1 cellular context compared by ENCODE assay signal in the genomic region with DNA sequence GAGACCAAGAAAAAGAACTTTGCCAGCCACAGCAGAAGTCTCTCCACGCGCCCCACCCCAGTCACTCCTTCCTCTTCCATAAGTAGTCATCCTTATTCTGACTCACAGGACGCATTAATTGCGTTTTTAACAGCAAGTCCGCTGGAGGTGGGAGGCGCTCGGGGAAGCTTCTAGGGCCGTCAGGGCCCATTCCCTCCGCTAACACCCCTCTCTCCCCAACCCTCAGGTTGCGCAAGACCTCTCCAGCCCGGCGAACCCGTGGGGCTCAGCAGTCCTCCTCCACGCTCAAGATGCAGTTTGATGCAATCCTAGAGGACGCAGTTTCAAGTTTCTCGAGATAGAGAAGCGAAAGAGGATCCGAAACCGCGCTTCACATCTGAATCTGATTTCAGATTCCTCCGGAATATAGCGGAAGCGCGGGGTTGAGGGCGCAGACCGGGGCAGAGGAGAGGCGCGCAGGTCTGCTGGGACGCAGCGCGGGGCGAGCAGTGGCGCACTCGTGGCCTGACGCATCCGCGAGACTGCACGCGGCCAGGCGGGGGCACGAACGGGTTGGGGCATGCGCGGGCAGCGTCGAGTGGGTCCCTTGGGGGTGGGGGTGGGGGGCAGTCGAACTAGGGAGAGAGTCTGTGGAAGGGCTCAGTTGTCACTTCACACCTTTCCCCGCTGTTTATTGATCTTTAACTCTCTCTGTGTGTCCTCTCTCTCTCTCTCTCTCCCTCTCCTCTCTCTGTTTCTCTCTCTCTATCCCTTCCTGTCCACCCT.
TF ChIP-seq lines count a peak whose summit lies in the region.

No MANE protein-coding gene starts in this region.

TF ChIP-seq in K562, 482 proteins besides CTCF, POLR2A, EP300 and RAD21 (continued from another document and continues in another):
- TF ChIP-seq ZNF589 (CRISPR knock-in tag; IDR thresholded peaks at IDR 0.05; ENCODE audit: low read depth) = peak; percentile 95
- TF ChIP-seq ZNF586 (CRISPR knock-in tag; conservative IDR thresholded peaks at IDR 0.05) = no peak
- TF ChIP-seq ZNF644 (tag; IDR thresholded peaks at IDR 0.05; ENCODE audit: low read depth) = peak; percentile 57; the same call in 1 of the 2 replicates
- no peak for TF ChIP-seq PHTF2 (CRISPR knock-in tag; IDR thresholded peaks at IDR 0.05)
- peak; percentile 95 for TF ChIP-seq CXXC5 (CRISPR knock-in tag; IDR thresholded peaks at IDR 0.05)
- no peak for TF ChIP-seq ARHGAP35 (IDR thresholded peaks at IDR 0.05; ENCODE audit: partially characterized antibody)
- TF ChIP-seq, protein P1, sequence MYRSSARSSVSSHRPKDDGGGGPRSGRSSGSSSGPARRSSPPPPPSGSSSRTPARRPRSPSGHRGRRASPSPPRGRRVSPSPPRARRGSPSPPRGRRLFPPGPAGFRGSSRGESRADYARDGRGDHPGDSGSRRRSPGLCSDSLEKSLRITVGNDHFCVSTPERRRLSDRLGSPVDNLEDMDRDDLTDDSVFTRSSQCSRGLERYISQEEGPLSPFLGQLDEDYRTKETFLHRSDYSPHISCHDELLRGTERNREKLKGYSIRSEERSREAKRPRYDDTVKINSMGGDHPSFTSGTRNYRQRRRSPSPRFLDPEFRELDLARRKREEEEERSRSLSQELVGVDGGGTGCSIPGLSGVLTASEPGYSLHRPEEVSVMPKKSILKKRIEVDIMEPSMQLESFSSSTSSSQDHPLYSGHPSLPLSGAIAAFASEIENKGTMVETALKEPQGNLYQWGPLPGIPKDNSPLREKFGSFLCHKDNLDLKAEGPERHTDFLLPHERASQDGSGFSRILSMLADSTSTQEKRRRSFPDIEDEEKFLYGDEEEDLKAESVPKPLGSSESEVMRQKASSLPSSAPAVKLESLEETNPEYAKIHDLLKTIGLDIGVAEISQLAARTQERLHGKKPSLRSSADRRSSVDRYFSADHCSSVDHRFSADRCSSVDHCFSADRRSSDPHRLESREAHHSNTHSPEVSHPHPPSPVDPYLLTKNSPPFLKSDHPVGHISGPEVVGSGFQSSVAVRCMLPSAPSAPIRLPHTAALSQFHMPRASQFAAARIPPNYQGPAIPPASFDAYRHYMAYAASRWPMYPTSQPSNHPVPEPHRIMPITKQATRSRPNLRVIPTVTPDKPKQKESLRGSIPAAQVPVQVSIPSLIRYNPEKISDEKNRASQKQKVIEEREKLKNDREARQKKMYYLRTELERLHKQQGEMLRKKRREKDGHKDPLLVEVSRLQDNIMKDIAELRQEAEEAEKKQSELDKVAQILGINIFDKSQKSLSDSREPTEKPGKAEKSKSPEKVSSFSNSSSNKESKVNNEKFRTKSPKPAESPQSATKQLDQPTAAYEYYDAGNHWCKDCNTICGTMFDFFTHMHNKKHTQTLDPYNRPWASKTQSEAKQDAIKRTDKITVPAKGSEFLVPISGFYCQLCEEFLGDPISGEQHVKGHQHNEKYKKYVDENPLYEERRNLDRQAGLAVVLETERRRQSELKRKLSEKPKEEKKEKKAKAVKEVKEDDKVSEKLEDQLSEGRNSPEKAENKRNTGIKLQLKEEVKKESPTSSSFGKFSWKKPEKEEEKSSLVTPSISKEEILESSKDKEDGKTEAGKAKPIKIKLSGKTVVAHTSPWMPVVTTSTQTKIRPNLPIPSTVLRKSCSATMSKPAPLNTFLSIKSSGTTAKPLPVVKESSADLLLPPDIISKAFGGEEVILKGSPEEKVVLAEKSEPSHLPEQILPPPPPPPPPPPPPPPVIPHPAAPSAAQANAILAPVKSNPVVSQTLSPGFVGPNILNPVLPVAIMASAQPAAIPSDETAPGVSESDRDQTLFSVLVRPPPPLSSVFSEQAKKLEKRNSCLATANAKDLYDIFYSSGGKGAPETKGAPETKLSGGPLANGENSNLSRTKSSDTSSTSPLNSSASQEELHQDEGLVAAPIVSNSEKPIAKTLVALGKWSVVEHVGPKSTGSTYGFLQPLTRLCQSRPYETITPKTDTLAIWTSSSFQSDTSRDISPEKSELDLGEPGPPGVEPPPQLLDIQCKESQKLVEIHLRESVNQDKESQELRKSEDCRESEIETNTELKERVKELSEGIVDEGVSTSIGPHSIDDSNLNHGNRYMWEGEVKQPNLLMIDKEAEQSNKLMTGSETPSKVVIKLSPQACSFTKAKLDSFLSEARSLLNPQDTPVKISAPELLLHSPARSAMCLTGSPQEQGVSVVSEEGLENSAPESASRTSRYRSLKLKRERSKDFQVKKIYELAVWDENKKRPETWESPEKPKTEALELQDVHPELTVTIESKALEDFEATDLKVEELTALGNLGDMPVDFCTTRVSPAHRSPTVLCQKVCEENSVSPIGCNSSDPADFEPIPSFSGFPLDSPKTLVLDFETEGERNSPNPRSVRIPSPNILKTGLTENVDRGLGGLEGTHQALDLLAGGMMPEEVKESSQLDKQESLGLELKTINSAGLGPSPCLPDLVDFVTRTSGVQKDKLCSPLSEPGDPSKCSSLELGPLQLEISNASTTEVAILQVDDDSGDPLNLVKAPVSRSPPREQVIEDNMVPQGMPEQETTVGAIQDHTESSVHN (IDR thresholded peaks at IDR 0.05; ENCODE audit: borderline replicate concordance in 1 of 2, low read depth in 1 of 2) = peak in 1 of 2 experiments; percentile 77; a peak in 2 of 4 replicates
- 0 out of 2 replicates have a peak, but pooled peaks have one; percentile 29 for TF ChIP-seq GATAD2A (IDR thresholded peaks at IDR 0.05)
- peak; percentile 96 for TF ChIP-seq L3MBTL2 (IDR thresholded peaks at IDR 0.05)
- no peak for TF ChIP-seq FUS (optimal IDR thresholded peaks at IDR 0.05; ENCODE audit: low read depth, low read length)
- TF ChIP-seq MYBL2 (IDR thresholded peaks at IDR 0.05; ENCODE audit: low read depth) = no peak
- TF ChIP-seq MYBL2 (CRISPR knock-in tag; IDR thresholded peaks at IDR 0.05; ENCODE audit: borderline replicate concordance) = no peak
- no peak for TF ChIP-seq ZNF124 (CRISPR knock-in tag; IDR thresholded peaks at IDR 0.05)
- TF ChIP-seq, protein P2, sequence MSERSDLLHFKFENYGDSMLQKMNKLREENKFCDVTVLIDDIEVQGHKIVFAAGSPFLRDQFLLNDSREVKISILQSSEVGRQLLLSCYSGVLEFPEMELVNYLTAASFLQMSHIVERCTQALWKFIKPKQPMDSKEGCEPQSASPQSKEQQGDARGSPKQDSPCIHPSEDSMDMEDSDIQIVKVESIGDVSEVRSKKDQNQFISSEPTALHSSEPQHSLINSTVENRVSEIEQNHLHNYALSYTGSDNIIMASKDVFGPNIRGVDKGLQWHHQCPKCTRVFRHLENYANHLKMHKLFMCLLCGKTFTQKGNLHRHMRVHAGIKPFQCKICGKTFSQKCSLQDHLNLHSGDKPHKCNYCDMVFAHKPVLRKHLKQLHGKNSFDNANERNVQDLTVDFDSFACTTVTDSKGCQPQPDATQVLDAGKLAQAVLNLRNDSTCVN (CRISPR knock-in tag; IDR thresholded peaks at IDR 0.05) = 0 out of 2 replicates have a peak, but pooled peaks have one; percentile 65
- no peak for TF ChIP-seq STAT6 (CRISPR knock-in tag; IDR thresholded peaks at IDR 0.05)
- peak; percentile 61 for TF ChIP-seq SOX6 (IDR thresholded peaks at IDR 0.05)
- TF ChIP-seq ZNF212 (CRISPR knock-in tag; IDR thresholded peaks at IDR 0.05) = 0 out of 2 replicates have a peak, but pooled peaks have one; percentile 70
- peak; percentile 60; the same call in 1 of the 2 replicates for TF ChIP-seq ELF2 (CRISPR knock-in tag; IDR thresholded peaks at IDR 0.05)
- no peak for TF ChIP-seq PCBP1 (IDR thresholded peaks at IDR 0.05; ENCODE audit: low read depth, low read length, poor library complexity, severe bottlenecking)
- TF ChIP-seq ZNF561 (CRISPR knock-in tag; conservative IDR thresholded peaks at IDR 0.05) = no peak
- TF ChIP-seq TAF1 (IDR thresholded peaks at IDR 0.05; ENCODE audit: control insufficient read depth, extremely low read depth, insufficient read depth, low read length, severe bottlenecking) = peak; percentile 37
- TF ChIP-seq, protein P3, sequence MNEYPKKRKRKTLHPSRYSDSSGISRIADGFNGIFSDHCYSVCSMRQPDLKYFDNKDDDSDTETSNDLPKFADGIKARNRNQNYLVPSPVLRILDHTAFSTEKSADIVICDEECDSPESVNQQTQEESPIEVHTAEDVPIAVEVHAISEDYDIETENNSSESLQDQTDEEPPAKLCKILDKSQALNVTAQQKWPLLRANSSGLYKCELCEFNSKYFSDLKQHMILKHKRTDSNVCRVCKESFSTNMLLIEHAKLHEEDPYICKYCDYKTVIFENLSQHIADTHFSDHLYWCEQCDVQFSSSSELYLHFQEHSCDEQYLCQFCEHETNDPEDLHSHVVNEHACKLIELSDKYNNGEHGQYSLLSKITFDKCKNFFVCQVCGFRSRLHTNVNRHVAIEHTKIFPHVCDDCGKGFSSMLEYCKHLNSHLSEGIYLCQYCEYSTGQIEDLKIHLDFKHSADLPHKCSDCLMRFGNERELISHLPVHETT (CRISPR knock-in tag; conservative IDR thresholded peaks at IDR 0.05 in 1 of 2, IDR thresholded peaks at IDR 0.05 in 1 of 2) = peak in 1 of 2 experiments; percentile 52; a peak in 2 of 4 replicates
- TF ChIP-seq BHLHE40 (IDR thresholded peaks at IDR 0.05; ENCODE audit: low read length) = peak; percentile 48; the same call in 1 of the 2 replicates
- TF ChIP-seq ZNF696 (CRISPR knock-in tag; conservative IDR thresholded peaks at IDR 0.05) = no peak
- TF ChIP-seq NUFIP1 (IDR thresholded peaks at IDR 0.05; ENCODE audit: partially characterized antibody) = no peak
- no peak for TF ChIP-seq ILK (tag; IDR thresholded peaks at IDR 0.05; ENCODE audit: borderline replicate concordance, low read depth)
- TF ChIP-seq MCM3 (IDR thresholded peaks at IDR 0.05) = no peak
- peak; percentile 68; the same call in 1 of the 2 replicates for TF ChIP-seq PHF21A (IDR thresholded peaks at IDR 0.05; ENCODE audit: borderline replicate concordance, low read depth)
- no peak for TF ChIP-seq NCOA2 (IDR thresholded peaks at IDR 0.05; ENCODE audit: partially characterized antibody in 2 of 2)
- no peak for TF ChIP-seq SNAPC5 (CRISPR knock-in tag; IDR thresholded peaks at IDR 0.05)
- peak; percentile 94; the same call in 1 of the 2 replicates for TF ChIP-seq KAT7 (CRISPR knock-in tag; IDR thresholded peaks at IDR 0.05; ENCODE audit: borderline replicate concordance)
- 0 out of 2 replicates have a peak, but pooled peaks have one; percentile 63 for TF ChIP-seq MTA1 (IDR thresholded peaks at IDR 0.05; ENCODE audit: borderline replicate concordance)
- TF ChIP-seq, protein P4, sequence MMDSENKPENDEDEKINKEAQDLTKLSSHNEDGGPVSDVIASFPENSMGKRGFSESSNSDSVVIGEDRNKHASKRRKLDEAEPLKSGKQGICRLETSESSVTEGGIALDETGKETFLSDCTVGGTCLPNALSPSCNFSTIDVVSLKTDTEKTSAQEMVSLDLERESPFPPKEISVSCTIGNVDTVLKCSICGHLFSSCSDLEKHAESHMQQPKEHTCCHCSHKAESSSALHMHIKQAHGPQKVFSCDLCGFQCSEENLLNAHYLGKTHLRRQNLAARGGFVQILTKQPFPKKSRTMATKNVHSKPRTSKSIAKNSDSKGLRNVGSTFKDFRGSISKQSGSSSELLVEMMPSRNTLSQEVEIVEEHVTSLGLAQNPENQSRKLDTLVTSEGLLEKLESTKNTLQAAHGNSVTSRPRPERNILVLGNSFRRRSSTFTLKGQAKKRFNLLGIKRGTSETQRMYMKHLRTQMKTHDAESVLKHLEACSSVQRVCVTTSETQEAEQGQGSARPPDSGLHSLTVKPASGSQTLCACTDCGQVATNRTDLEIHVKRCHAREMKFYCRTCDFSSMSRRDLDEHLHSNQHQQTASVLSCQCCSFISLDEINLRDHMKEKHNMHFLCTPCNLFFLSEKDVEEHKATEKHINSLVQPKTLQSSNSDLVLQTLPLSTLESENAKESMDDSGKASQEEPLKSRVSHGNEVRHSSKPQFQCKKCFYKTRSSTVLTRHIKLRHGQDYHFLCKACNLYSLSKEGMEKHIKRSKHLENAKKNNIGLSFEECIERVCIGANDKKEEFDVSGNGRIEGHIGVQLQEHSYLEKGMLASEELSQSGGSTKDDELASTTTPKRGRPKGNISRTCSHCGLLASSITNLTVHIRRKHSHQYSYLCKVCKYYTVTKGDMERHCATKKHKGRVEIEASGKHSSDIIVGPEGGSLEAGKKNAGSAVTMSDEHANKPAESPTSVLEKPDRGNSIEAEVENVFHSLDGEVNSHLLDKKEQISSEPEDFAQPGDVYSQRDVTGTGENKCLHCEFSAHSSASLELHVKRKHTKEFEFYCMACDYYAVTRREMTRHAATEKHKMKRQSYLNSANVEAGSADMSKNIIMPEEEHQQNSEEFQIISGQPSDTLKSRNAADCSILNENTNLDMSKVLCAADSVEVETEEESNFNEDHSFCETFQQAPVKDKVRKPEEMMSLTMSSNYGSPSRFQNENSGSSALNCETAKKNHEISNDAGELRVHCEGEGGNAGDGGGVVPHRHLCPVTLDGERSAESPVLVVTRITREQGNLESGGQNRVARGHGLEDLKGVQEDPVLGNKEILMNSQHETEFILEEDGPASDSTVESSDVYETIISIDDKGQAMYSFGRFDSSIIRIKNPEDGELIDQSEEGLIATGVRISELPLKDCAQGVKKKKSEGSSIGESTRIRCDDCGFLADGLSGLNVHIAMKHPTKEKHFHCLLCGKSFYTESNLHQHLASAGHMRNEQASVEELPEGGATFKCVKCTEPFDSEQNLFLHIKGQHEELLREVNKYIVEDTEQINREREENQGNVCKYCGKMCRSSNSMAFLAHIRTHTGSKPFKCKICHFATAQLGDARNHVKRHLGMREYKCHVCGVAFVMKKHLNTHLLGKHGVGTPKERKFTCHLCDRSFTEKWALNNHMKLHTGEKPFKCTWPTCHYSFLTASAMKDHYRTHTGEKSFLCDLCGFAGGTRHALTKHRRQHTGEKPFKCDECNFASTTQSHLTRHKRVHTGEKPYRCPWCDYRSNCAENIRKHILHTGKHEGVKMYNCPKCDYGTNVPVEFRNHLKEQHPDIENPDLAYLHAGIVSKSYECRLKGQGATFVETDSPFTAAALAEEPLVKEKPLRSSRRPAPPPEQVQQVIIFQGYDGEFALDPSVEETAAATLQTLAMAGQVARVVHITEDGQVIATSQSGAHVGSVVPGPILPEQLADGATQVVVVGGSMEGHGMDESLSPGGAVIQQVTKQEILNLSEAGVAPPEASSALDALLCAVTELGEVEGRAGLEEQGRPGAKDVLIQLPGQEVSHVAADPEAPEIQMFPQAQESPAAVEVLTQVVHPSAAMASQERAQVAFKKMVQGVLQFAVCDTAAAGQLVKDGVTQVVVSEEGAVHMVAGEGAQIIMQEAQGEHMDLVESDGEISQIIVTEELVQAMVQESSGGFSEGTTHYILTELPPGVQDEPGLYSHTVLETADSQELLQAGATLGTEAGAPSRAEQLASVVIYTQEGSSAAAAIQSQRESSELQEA (IDR thresholded peaks at IDR 0.05; ENCODE audit: low read depth) = no peak
- no peak for TF ChIP-seq DNMT1 (IDR thresholded peaks at IDR 0.05)
